24 cellular contexts compared by ENCODE assay signal in genomic region chr5:14242447-14242846, GRCh38.
"Had no signal": no experiment of that assay in that cellular context is flagged by ENCODE, and none has a peak within 500 bp of the region (broad histone marks: within the 10 kb centered on the region; RNA-seq: fewer than 3 reads in every experiment).

No MANE protein-coding gene starts in this region.

- DNase-seq: effector memory CD4-positive, alpha-beta T cell; esophagus squamous epithelium; foreskin fibroblast; heart right ventricle; kidney; left cardiac atrium; left ventricle myocardium superior; mesenchymal stem cell; midbrain; naive B cell; occipital lobe; pancreas; right cardiac atrium; stimulated activated CD4-positive, alpha-beta T cell treated with anti-CD3 and anti-CD28 coated beads, Interleukin-2, amount 100 ng/mL, for 48 hours; stimulated activated CD8-positive, alpha-beta memory T cell treated with anti-CD3 and anti-CD28 coated beads, Interleukin-4, amount 100 ng/mL, for 48 hours; stimulated activated naive CD8-positive, alpha-beta T cell treated with anti-CD3 and anti-CD28 coated beads, Interleukin-15, Interleukin-2, amounts not matched to agents 100 U/mL and 50 U/mL, for 24 hours; thyroid gland; upper lobe of left lung; uterus had no signal

- H3K4me3 ChIP-seq: esophagus squamous epithelium, heart right ventricle, lung, pancreas, smooth muscle cell, suprapubic skin, thyroid gland, upper lobe of left lung, uterus had no signal

- ATAC-seq: left cardiac atrium; pancreas; stimulated activated effector memory CD8-positive, alpha-beta T cell treated with anti-CD3 and anti-CD28 coated beads, Interleukin-12 subunit alpha, Interleukin-12 subunit beta, amount 100 ng/mL, for 72 hours; stimulated activated naive CD8-positive, alpha-beta T cell treated with anti-CD3 and anti-CD28 coated beads, Interleukin-15, Interleukin-2, amounts not matched to agents 100 U/mL and 50 U/mL, for 24 hours had no signal

- H3K9me3 ChIP-seq: esophagus squamous epithelium, heart right ventricle, pancreas, suprapubic skin, thyroid gland, upper lobe of left lung, uterus had no signal

- H3K27me3 ChIP-seq: esophagus squamous epithelium, heart right ventricle, pancreas, suprapubic skin, thyroid gland, upper lobe of left lung, uterus had no signal

- H3K27ac ChIP-seq: epithelial cell of prostate, esophagus squamous epithelium, pancreas, suprapubic skin, thyroid gland, upper lobe of left lung, uterus had no signal

- H3K36me3 ChIP-seq: esophagus squamous epithelium, heart right ventricle, pancreas, suprapubic skin, thyroid gland, upper lobe of left lung, uterus had no signal
